1 cellular context compared by ENCODE assay signal in the genomic region with DNA sequence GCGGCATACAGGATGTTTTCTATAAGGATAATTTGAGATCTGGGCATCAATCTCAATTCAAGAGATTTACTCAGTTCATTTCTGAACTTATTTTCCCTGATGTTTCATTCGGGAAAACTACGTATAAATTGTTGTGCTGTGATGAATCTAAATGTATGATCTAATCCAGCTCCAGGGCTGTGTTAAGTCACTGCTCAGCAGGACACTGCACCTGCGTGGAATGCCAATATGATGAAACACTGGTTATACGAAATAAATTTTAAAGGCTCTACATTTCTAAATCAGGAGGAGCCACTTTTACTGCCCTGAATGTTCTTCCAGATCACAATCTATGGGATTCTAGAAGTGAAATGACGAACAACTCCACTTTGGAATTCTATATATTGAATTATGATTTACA.
TF ChIP-seq lines count a peak whose summit lies in the region.

No MANE protein-coding gene starts in this region.

TF ChIP-seq in HEK293, 187 proteins besides CTCF, POLR2A, EP300 and RAD21 (continued from another document):
- TF ChIP-seq, protein P1, sequence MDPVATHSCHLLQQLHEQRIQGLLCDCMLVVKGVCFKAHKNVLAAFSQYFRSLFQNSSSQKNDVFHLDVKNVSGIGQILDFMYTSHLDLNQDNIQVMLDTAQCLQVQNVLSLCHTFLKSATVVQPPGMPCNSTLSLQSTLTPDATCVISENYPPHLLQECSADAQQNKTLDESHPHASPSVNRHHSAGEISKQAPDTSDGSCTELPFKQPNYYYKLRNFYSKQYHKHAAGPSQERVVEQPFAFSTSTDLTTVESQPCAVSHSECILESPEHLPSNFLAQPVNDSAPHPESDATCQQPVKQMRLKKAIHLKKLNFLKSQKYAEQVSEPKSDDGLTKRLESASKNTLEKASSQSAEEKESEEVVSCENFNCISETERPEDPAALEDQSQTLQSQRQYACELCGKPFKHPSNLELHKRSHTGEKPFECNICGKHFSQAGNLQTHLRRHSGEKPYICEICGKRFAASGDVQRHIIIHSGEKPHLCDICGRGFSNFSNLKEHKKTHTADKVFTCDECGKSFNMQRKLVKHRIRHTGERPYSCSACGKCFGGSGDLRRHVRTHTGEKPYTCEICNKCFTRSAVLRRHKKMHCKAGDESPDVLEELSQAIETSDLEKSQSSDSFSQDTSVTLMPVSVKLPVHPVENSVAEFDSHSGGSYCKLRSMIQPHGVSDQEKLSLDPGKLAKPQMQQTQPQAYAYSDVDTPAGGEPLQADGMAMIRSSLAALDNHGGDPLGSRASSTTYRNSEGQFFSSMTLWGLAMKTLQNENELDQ (tag by site-specific recombination; IDR thresholded peaks at IDR 0.05; ENCODE audit: low read depth), result no peak
- TF ChIP-seq, protein P2, sequence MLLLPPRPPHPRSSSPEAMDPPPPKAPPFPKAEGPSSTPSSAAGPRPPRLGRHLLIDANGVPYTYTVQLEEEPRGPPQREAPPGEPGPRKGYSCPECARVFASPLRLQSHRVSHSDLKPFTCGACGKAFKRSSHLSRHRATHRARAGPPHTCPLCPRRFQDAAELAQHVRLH (tag by site-specific recombination; IDR thresholded peaks at IDR 0.05), result no peak
- peak; percentile 88 for TF ChIP-seq ZNF629 (tag by site-specific recombination; IDR thresholded peaks at IDR 0.05)
- no peak for TF ChIP-seq ZNF701 (tag by site-specific recombination; IDR thresholded peaks at IDR 0.05)
- 0 out of 2 replicates have a peak, but pooled peaks have one; percentile 9 for TF ChIP-seq ZIC2 (tag by site-specific recombination; IDR thresholded peaks at IDR 0.05)
- no peak for TF ChIP-seq GLIS2 (tag by site-specific recombination; IDR thresholded peaks at IDR 0.05)
TF ChIP-seq in HEK293: peak in this region for 5.
